Comparison of ENCODE assay signal across 32 cellular contexts in genomic region chr2:151786493-151786892, GRCh38.
"Had no signal": no experiment of that assay in that cellular context is flagged by ENCODE, and none has a peak within 500 bp of the region (broad histone marks: within the 10 kb centered on the region; RNA-seq: fewer than 3 reads in every experiment).

No MANE protein-coding gene starts in this region.

- H3K9me3 Mint-ChIP-seq: activated naive CD4-positive, alpha-beta T cell treated with anti-CD3 and anti-CD28 coated beads for 36 hours; activated naive CD8-positive, alpha-beta T cell treated with anti-CD3 and anti-CD28 coated beads for 36 hours; effector memory CD8-positive, alpha-beta T cell; T-helper 1 cell treated with Interleukin-12 subunit alpha and Interleukin-12 subunit beta and Interleukin-4 antibody, amounts not matched to agents 30 μg/mL and 1 μg/mL, for 36 hours; type B pancreatic cell had no signal

- ATAC-seq: activated CD4-positive, CD25-positive, alpha-beta regulatory T cell treated with anti-CD3 and anti-CD28 coated beads, Interleukin-2, amount 50 U/mL, for 24 hours; effector memory CD8-positive, alpha-beta T cell; gastroesophageal sphincter; left cardiac atrium; left ventricle myocardium superior; natural killer cell; right cardiac atrium; stimulated activated naive CD8-positive, alpha-beta T cell treated with anti-CD3 and anti-CD28 coated beads, Interleukin-15, Interleukin-2, amounts not matched to agents 100 U/mL and 50 U/mL, for 24 hours had no signal

- H3K4me1 ChIP-seq: adrenal gland, gastroesophageal sphincter, testis, uterus had no signal

- H3K4me2 ChIP-seq: hepatocyte had no signal

- H2AFZ ChIP-seq: hepatocyte had no signal

- H3K9me3 ChIP-seq: adrenal gland, gastroesophageal sphincter, testis, uterus had no signal

- H3K27me3 Mint-ChIP-seq: activated naive CD8-positive, alpha-beta T cell treated with anti-CD3 and anti-CD28 coated beads for 36 hours; effector memory CD8-positive, alpha-beta T cell; type B pancreatic cell had no signal

- FAIRE-seq: keratinocyte had no signal

- H3K27me3 ChIP-seq: adrenal gland, brain microvascular endothelial cell, gastroesophageal sphincter, hepatocyte, testis, uterus had no signal

- H3K36me3 ChIP-seq: uterus had no signal

- H3K27ac Mint-ChIP-seq: activated naive CD4-positive, alpha-beta T cell treated with anti-CD3 and anti-CD28 coated beads for 36 hours; activated naive CD8-positive, alpha-beta T cell treated with anti-CD3 and anti-CD28 coated beads for 36 hours; activated T-helper 1 cell treated with anti-CD3 and anti-CD28 coated beads, Interleukin-12 subunit alpha, Interleukin-12 subunit beta, Interleukin-2, Interleukin-4 antibody, amounts not matched to agents 30 ng/mL and 10 ng/mL and 1 ng/mL, durations not matched to agents 14 hours and 24 hours and 36 hours; effector memory CD8-positive, alpha-beta T cell; natural killer cell; T-helper 1 cell treated with Interleukin-12 subunit alpha and Interleukin-12 subunit beta and Interleukin-4 antibody, amounts not matched to agents 30 μg/mL and 1 μg/mL, for 36 hours; type B pancreatic cell had no signal

- DNase-seq: activated CD4-positive, alpha-beta T cell treated with anti-CD3 and anti-CD28 coated beads for 48 hours; activated CD4-positive, alpha-beta T cell treated with anti-CD3 and anti-CD28 coated beads, Interleukin-2, amount 50 U/mL, for 48 hours; activated CD8-positive, alpha-beta memory T cell treated with anti-CD3 and anti-CD28 coated beads for 24 hours; activated effector memory CD4-positive, alpha-beta T cell treated with anti-CD3 and anti-CD28 coated beads, Interleukin-2, amount 50 U/mL, for 16 hours; activated naive CD4-positive, alpha-beta T cell treated with anti-CD3 and anti-CD28 coated beads for 36 hours; activated naive CD8-positive, alpha-beta T cell treated with anti-CD3 and anti-CD28 coated beads for 36 hours; adrenal gland; aorta; brain microvascular endothelial cell; caudate nucleus; cortex of kidney; effector memory CD8-positive, alpha-beta T cell; erythroblast; left cardiac atrium; left ventricle myocardium superior; natural killer cell; right cardiac atrium; stimulated activated CD4-positive, alpha-beta T cell treated with anti-CD3 and anti-CD28 coated beads, Interleukin-12 subunit alpha, Interleukin-12 subunit beta, amount 100 ng/mL, for 4 hours; stimulated activated CD4-positive, alpha-beta T cell treated with anti-CD3 and anti-CD28 coated beads, Interleukin-4, amount 100 ng/mL, for 1 hour; stimulated activated naive CD8-positive, alpha-beta T cell treated with anti-CD3 and anti-CD28 coated beads, Interleukin-15, Interleukin-2, amounts not matched to agents 100 U/mL and 50 U/mL, for 24 hours; T-helper 9 cell; testis; uterus had no signal

- H3K27ac ChIP-seq: adrenal gland, brain microvascular endothelial cell, gastroesophageal sphincter, hepatocyte, skin epidermis, testis, uterus, VCaP had no signal

- H3K4me3 Mint-ChIP-seq: activated naive CD4-positive, alpha-beta T cell treated with anti-CD3 and anti-CD28 coated beads for 36 hours; activated naive CD8-positive, alpha-beta T cell treated with anti-CD3 and anti-CD28 coated beads for 36 hours; activated T-helper 1 cell treated with anti-CD3 and anti-CD28 coated beads, Interleukin-12 subunit alpha, Interleukin-12 subunit beta, Interleukin-2, Interleukin-4 antibody, amounts not matched to agents 30 ng/mL and 10 ng/mL and 1 ng/mL, durations not matched to agents 14 hours and 24 hours and 36 hours; effector memory CD8-positive, alpha-beta T cell; natural killer cell; T-helper 1 cell treated with Interleukin-12 subunit alpha and Interleukin-12 subunit beta and Interleukin-4 antibody, amounts not matched to agents 30 μg/mL and 1 μg/mL, for 36 hours; type B pancreatic cell had no signal

- H3K4me3 ChIP-seq: adrenal gland, gastroesophageal sphincter, hepatocyte, skin epidermis, testis, uterus had no signal

- H3K79me2 ChIP-seq: hepatocyte had no signal
